8 cellular contexts compared by ENCODE assay signal in genomic region chr6:157669747-157670216, GRCh38.
DNase-seq lines count a peak whose midpoint lies in the region; ATAC-seq and TF ChIP-seq lines count a peak whose summit lies in the region.

No MANE protein-coding gene starts in this region.

- H3K4me2 ChIP-seq in hepatocyte = peak overlapping the region; percentile 58

- H3K27me3 ChIP-seq in hepatocyte = no peaks in the 10 kb centered on the region

- peaks cover 22% of the 10 kb centered on the region for H3K4me1 Mint-ChIP-seq in activated naive CD8-positive, alpha-beta T cell treated with anti-CD3 and anti-CD28 coated beads for 36 hours
- peaks cover 26% of the 10 kb centered on the region for H3K4me1 Mint-ChIP-seq in activated naive CD8-positive, alpha-beta T cell treated with anti-CD3 and anti-CD28 coated beads, Interleukin-2, amount 50 U/mL, for 24 hours

- H3K9me3 ChIP-seq in hepatocyte (ENCODE audit: low read depth) = no peaks in the 10 kb centered on the region

- H2AFZ ChIP-seq in hepatocyte = peak overlapping the region; percentile 34

- TF ChIP-seq CTCF in hepatocyte (IDR thresholded peaks at IDR 0.05; ENCODE audit: poor library complexity) = no peak

- H3K9me3 Mint-ChIP-seq in activated naive CD8-positive, alpha-beta T cell treated with anti-CD3 and anti-CD28 coated beads for 36 hours = no peaks in the 10 kb centered on the region
- H3K9me3 Mint-ChIP-seq in activated naive CD8-positive, alpha-beta T cell treated with anti-CD3 and anti-CD28 coated beads, Interleukin-2, amount 50 U/mL, for 24 hours = no peaks in the 10 kb centered on the region

- no peaks in the 10 kb centered on the region for H4K20me1 ChIP-seq in hepatocyte (ENCODE audit: insufficient read depth, poor library complexity, severe bottlenecking)

- no peaks in the 10 kb centered on the region for H3K79me2 ChIP-seq in hepatocyte

- H3K4me1 ChIP-seq in hepatocyte (ENCODE audit: insufficient read depth) = peaks cover 21% of the 10 kb centered on the region

- peak; percentile 19 for DNase-seq in activated naive CD8-positive, alpha-beta T cell treated with anti-CD3 and anti-CD28 coated beads for 36 hours
- DNase-seq in activated naive CD8-positive, alpha-beta T cell treated with anti-CD3 and anti-CD28 coated beads, Interleukin-2, amount 50 U/mL, for 24 hours = no peak
- DNase-seq in hepatocyte (ENCODE audit: low spot score) (peak; percentile 84), putamen (ENCODE audit: low spot score) (peak; percentile 34), NK-92 (lab: John Stamatoyannopoulos, UW; ENCODE audit: unreplicated experiment) (no peak), GF-D8 (lab: John Stamatoyannopoulos, UW) (no peak)

- WGBS in hepatocyte (ENCODE audit: low lambda C conversion rate, missing lambda C conversion rate) = 36% methylated on average over 14 of the region's 14 CpGs

- H3K4me3 ChIP-seq in hepatocyte = no peak overlapping the region

- H3K9me2 ChIP-seq in hepatocyte (replicated peaks; ENCODE audit: insufficient read depth) = no peaks in the 10 kb centered on the region

- no peak overlapping the region for H3K27ac Mint-ChIP-seq in activated naive CD8-positive, alpha-beta T cell treated with anti-CD3 and anti-CD28 coated beads for 36 hours
- H3K27ac Mint-ChIP-seq in activated naive CD8-positive, alpha-beta T cell treated with anti-CD3 and anti-CD28 coated beads, Interleukin-2, amount 50 U/mL, for 24 hours = no peak overlapping the region

- H3K27me3 Mint-ChIP-seq in activated naive CD8-positive, alpha-beta T cell treated with anti-CD3 and anti-CD28 coated beads for 36 hours = peaks cover 8% of the 10 kb centered on the region
- H3K27me3 Mint-ChIP-seq in activated naive CD8-positive, alpha-beta T cell treated with anti-CD3 and anti-CD28 coated beads, Interleukin-2, amount 50 U/mL, for 24 hours = peaks cover 2% of the 10 kb centered on the region

- no peaks in the 10 kb centered on the region for H3K36me3 Mint-ChIP-seq in activated naive CD8-positive, alpha-beta T cell treated with anti-CD3 and anti-CD28 coated beads for 36 hours
- no peaks in the 10 kb centered on the region for H3K36me3 Mint-ChIP-seq in activated naive CD8-positive, alpha-beta T cell treated with anti-CD3 and anti-CD28 coated beads, Interleukin-2, amount 50 U/mL, for 24 hours (ENCODE audit: low read depth)

- no peaks in the 10 kb centered on the region for H3K36me3 ChIP-seq in hepatocyte (replicated peaks; ENCODE audit: insufficient read depth, low read depth)

- H3K4me3 Mint-ChIP-seq in activated naive CD8-positive, alpha-beta T cell treated with anti-CD3 and anti-CD28 coated beads for 36 hours = no peak overlapping the region
- no peak overlapping the region for H3K4me3 Mint-ChIP-seq in activated naive CD8-positive, alpha-beta T cell treated with anti-CD3 and anti-CD28 coated beads, Interleukin-2, amount 50 U/mL, for 24 hours

- ATAC-seq in activated naive CD8-positive, alpha-beta T cell treated with anti-CD3 and anti-CD28 coated beads, Interleukin-2, amount 50 U/mL, for 24 hours = no peak
- no peak for ATAC-seq in GM19397 (IDR thresholded peaks at IDR 0.05; ENCODE audit: unreplicated experiment)

- peak overlapping the region; percentile 43 for H3K27ac ChIP-seq in angular gyrus (ENCODE audit: low read depth, low read length)
- peak overlapping the region; percentile 74 for H3K27ac ChIP-seq in hepatocyte

Comparison
In these comparisons a context has a peak if more than half of its experiments do, and no peak if none do; other contexts are left out.
1. DNase-seq: peak in activated naive CD8-positive, alpha-beta T cell treated with anti-CD3 and anti-CD28 coated beads for 36 hours (single experiment), hepatocyte (single experiment) and putamen (single experiment); none in activated naive CD8-positive, alpha-beta T cell treated with anti-CD3 and anti-CD28 coated beads, Interleukin-2, amount 50 U/mL, for 24 hours (single experiment), NK-92 (single experiment) and GF-D8 (single experiment).